ENCODE assay signal across 1 cellular context in genomic region chr12:69247253-69248018, GRCh38.
TF ChIP-seq lines count a peak whose summit lies in the region.

No MANE protein-coding gene starts in this region.

TF ChIP-seq in GM12878, 131 proteins besides CTCF, POLR2A, EP300 and RAD21:
- TF ChIP-seq ZBTB40 (IDR thresholded peaks at IDR 0.05; ENCODE audit: borderline replicate concordance) (peak; percentile 24; the same call in 1 of the 2 replicates), MLLT1 (IDR thresholded peaks at IDR 0.05) (0 out of 2 replicates have a peak, but pooled peaks have one; percentile 16), E2F8 (IDR thresholded peaks at IDR 0.05; ENCODE audit: low read depth, partially characterized antibody) (no peak), ESRRA (IDR thresholded peaks at IDR 0.05; ENCODE audit: low read length) (no peak), YY1 (IDR thresholded peaks at IDR 0.05; ENCODE audit: low read depth, low read length) (0 out of 2 replicates have a peak, but pooled peaks have one; percentile 29)
TF ChIP-seq in GM12878: peak in this region for 3.
